Comparison of ENCODE assay signal across 8 cellular contexts in genomic region chr2:86807121-86807461, GRCh38. TPM values are rescaled to one million over a fixed set of nuclear protein-coding genes. Genes with fewer than 3 reads are reported as not detected.
DNase-seq lines count a peak whose midpoint lies in the region; ATAC-seq, FAIRE-seq and TF ChIP-seq lines count a peak whose summit lies in the region.

No MANE protein-coding gene starts in this region.

- no peak overlapping the region for H4K5ac ChIP-seq in H1 (ENCODE audit: insufficient read length, low read depth, low read length)

- no peak for DNase-seq in CD4-positive, CD25-positive, alpha-beta regulatory T cell
- DNase-seq in H1 (ENCODE audit: low read depth in 1 of 2, low spot score in 2 of 2) = no peak
- no peak for DNase-seq in neuronal stem cell (ENCODE audit: low spot score)
- DNase-seq in T-helper 9 cell = no peak
- no peak for DNase-seq in urothelium cell line (ENCODE audit: low spot score)

- H3K4me3 ChIP-seq in CD4-positive, CD25-positive, alpha-beta regulatory T cell (ENCODE audit: low read depth, low read length) = no peak overlapping the region
- peak overlapping the region; percentile 52 for H3K4me3 ChIP-seq in OCI-LY1 (ENCODE audit: low read depth, low read length, poor library complexity, severe bottlenecking)
- H3K4me3 ChIP-seq in H1 (ENCODE audit: extremely low read depth in 1 of 4, insufficient read depth in 2 of 4, low read depth in 3 of 4, low read length in 4 of 4) = peak overlapping the region; percentile 19 to 68 (median 46); a peak in 6 of 8 replicates
- H3K4me3 ChIP-seq in neuronal stem cell (ENCODE audit: low read length in 2 of 2) = peak overlapping the region; percentile 43 to 84

- no peak for ATAC-seq in CD4-positive, CD25-positive, alpha-beta regulatory T cell (ENCODE audit: low read depth in 2 of 2)
- ATAC-seq in GM21619 (IDR thresholded peaks at IDR 0.05; ENCODE audit: unreplicated experiment) (no peak), HG02571 (IDR thresholded peaks at IDR 0.05; ENCODE audit: unreplicated experiment) (no peak)

- no peak overlapping the region for H3K56ac ChIP-seq in H1 (replicated peaks; ENCODE audit: insufficient read length, low read depth, low read length)

- CTCF ChIA-PET in H1 (lab: Charles Lee; ENCODE audit: partially characterized antibody) = interaction anchor here (1.0 to 1.8 kb wide), 9 partner anchors 10 to 42 kb away, joined by 3 to 7 read pairs (median 4); no protein-coding TSS in a partner anchor

- H2BK5ac ChIP-seq in H1 (ENCODE audit: low read depth, low read length) (no peak overlapping the region), neuronal stem cell (ENCODE audit: low read length) (no peak overlapping the region)

- H2BK12ac ChIP-seq in H1 (ENCODE audit: low read depth, low read length) (0 out of 2 replicates have a peak overlapping the region, but pooled peaks have one; percentile 46), neuronal stem cell (ENCODE audit: low read length) (no peak overlapping the region)

- no peaks in the 10 kb centered on the region for H3K79me2 ChIP-seq in OCI-LY1 (ENCODE audit: insufficient read depth, low read length)
- H3K79me2 ChIP-seq in H1 (ENCODE audit: control insufficient read depth in 1 of 2, insufficient read depth in 2 of 2, low read length in 2 of 2) = no peaks in the 10 kb centered on the region

- H3K79me1 ChIP-seq in H1 (ENCODE audit: low read depth, low read length) = no peaks in the 10 kb centered on the region
- no peaks in the 10 kb centered on the region for H3K79me1 ChIP-seq in neuronal stem cell (ENCODE audit: low read depth, low read length)

- H3K27me3 Mint-ChIP-seq in CD4-positive, CD25-positive, alpha-beta regulatory T cell = peaks cover 84% of the 10 kb centered on the region

- no peak for TF ChIP-seq RAD21 in H1 (IDR thresholded peaks at IDR 0.05 in 1 of 2, conservative IDR thresholded peaks at IDR 0.05 in 1 of 2; ENCODE audit: low read depth in 2 of 2, low read length in 2 of 2)

- no peaks in the 10 kb centered on the region for H3F3A ChIP-seq in OCI-LY1 (ENCODE audit: insufficient read depth, low read length)

- H3K9me2 ChIP-seq in OCI-LY1 (ENCODE audit: low read depth, low read length) = no peaks in the 10 kb centered on the region

- H2BK120ac ChIP-seq in H1 (replicated peaks; ENCODE audit: low read depth, low read length) (no peak overlapping the region), neuronal stem cell (ENCODE audit: low read depth, low read length) (no peak overlapping the region)

- WGBS in H1 (ENCODE audit: extremely low coverage in 1 of 2, insufficient coverage in 1 of 2, insufficient read length in 1 of 2, insufficient replicate concordance in 2 of 2, low coverage in 1 of 2, low lambda C conversion rate in 2 of 2, missing lambda C conversion rate in 1 of 2), 2 experiments = 66% methylated on average over 9 of the region's 10 CpGs; no CpG with 5 or more reads in 1 of the 2 experiments
- WGBS in neuronal stem cell (ENCODE audit: extremely low coverage in 2 of 2, insufficient read length in 2 of 2, insufficient replicate concordance in 1 of 2), 2 donors = no CpG with 5 or more reads among the region's 10 CpGs

- H3K9me3 Mint-ChIP-seq in CD4-positive, CD25-positive, alpha-beta regulatory T cell = peaks cover 0 to 2% (median 0%) of the 10 kb centered on the region in 7 donors

- H3K27me3 ChIP-seq in CD4-positive, CD25-positive, alpha-beta regulatory T cell (ENCODE audit: control insufficient read depth, insufficient read depth, low read length) = peaks cover 11% of the 10 kb centered on the region
- H3K27me3 ChIP-seq in OCI-LY1 (ENCODE audit: insufficient read depth, low read length) (no peaks in the 10 kb centered on the region), H1 (replicated peaks in 1 of 4; ENCODE audit: control insufficient read depth in 3 of 4, extremely low read depth in 1 of 4, insufficient read depth in 3 of 4, low read length in 3 of 4) (peaks cover 0 to 20% (median 12%) of the 10 kb centered on the region in 4 experiments; a peak in 5 of 7 replicates), neuronal stem cell (ENCODE audit: control insufficient read depth in 3 of 3, insufficient read depth in 3 of 3, low read depth in 1 of 3, low read length in 3 of 3) (peaks cover 0 to 38% (median 7%) of the 10 kb centered on the region in 3 experiments)

- H3K4me2 ChIP-seq in OCI-LY1 (ENCODE audit: low read length) (peak overlapping the region; percentile 68), H1 (ENCODE audit: insufficient read depth in 1 of 2, low read depth in 2 of 2, low read length in 2 of 2) (peak overlapping the region; percentile 78 to 96), neuronal stem cell (ENCODE audit: insufficient read depth, low read length, poor library complexity, severe bottlenecking) (peak overlapping the region; percentile 93)

- TF ChIP-seq POLR2A in H1 (IDR thresholded peaks at IDR 0.05; ENCODE audit: control extremely low read depth in 1 of 2, low read depth in 2 of 2, low read length in 2 of 2) = no peak

- no peak overlapping the region for H3K23ac ChIP-seq in H1 (ENCODE audit: insufficient read length)
- H3K23ac ChIP-seq in neuronal stem cell (ENCODE audit: low read depth, low read length, poor library complexity) = no peak overlapping the region

- H3K9me3 ChIP-seq in CD4-positive, CD25-positive, alpha-beta regulatory T cell (ENCODE audit: control insufficient read depth in 2 of 2, low read length in 2 of 2) = no peaks in the 10 kb centered on the region
- no peaks in the 10 kb centered on the region for H3K9me3 ChIP-seq in OCI-LY1 (ENCODE audit: low read length)
- no peaks in the 10 kb centered on the region for H3K9me3 ChIP-seq in H1 (ENCODE audit: insufficient read depth in 2 of 2, low read depth in 1 of 2, low read length in 1 of 2)
- H3K9me3 ChIP-seq in neuronal stem cell (replicated peaks in 1 of 2; ENCODE audit: control insufficient read depth in 2 of 2, insufficient read depth in 1 of 2, low read depth in 1 of 2, low read length in 2 of 2) = no peaks in the 10 kb centered on the region

- TF ChIP-seq EP300 in H1 (IDR thresholded peaks at IDR 0.05; ENCODE audit: borderline replicate concordance in 1 of 2, low read depth in 2 of 2, low read length in 2 of 2) = no peak

- H2BK20ac ChIP-seq in H1 (ENCODE audit: low read length) = no peak overlapping the region

- H3K23me2 ChIP-seq in H1 (ENCODE audit: low read depth, low read length) = peaks cover 8% of the 10 kb centered on the region; the same call in 1 of the 2 replicates

- FAIRE-seq in H1 (lab: Jason Lieb, UNC) = no peak
- no peak for FAIRE-seq in urothelium cell line (lab: Jason Lieb, UNC)

- no peaks in the 10 kb centered on the region for H3K36me3 Mint-ChIP-seq in CD4-positive, CD25-positive, alpha-beta regulatory T cell

- H3K27ac Mint-ChIP-seq in CD4-positive, CD25-positive, alpha-beta regulatory T cell = no peak overlapping the region

- no peak overlapping the region for H4K91ac ChIP-seq in H1 (replicated peaks; ENCODE audit: insufficient read length, low read length)
- no peak overlapping the region for H4K91ac ChIP-seq in neuronal stem cell (ENCODE audit: low read depth, low read length, poor library complexity)

- H2AK5ac ChIP-seq in H1 (ENCODE audit: low read depth, low read length) (no peak overlapping the region), neuronal stem cell (ENCODE audit: low read depth, low read length) (no peak overlapping the region)

- H3K14ac ChIP-seq in H1 (ENCODE audit: insufficient read length) = no peak overlapping the region
- H3K14ac ChIP-seq in neuronal stem cell (ENCODE audit: low read length) = no peak overlapping the region

- H2AFZ ChIP-seq in OCI-LY1 (ENCODE audit: low read length) (no peak overlapping the region), H1 (ENCODE audit: low read length) (peak overlapping the region; percentile 82), neuronal stem cell (ENCODE audit: low read length) (peak overlapping the region; percentile 97)

- 0 out of 2 replicates have a peak overlapping the region, but pooled peaks have one; percentile 5 for H3K18ac ChIP-seq in H1 (ENCODE audit: extremely low read depth, low read length)
- no peak overlapping the region for H3K18ac ChIP-seq in neuronal stem cell (ENCODE audit: low read length)

- no peak overlapping the region; the same call in 1 of the 2 replicates for H3K9ac ChIP-seq in OCI-LY1 (ENCODE audit: low read length)
- H3K9ac ChIP-seq in H1 (replicated peaks in 1 of 4; ENCODE audit: extremely low read depth in 1 of 4, low read depth in 3 of 4, low read length in 3 of 4) = no peak overlapping the region
- peak overlapping the region; percentile 85 for H3K9ac ChIP-seq in neuronal stem cell (ENCODE audit: low read depth, low read length, poor library complexity)

- H2BK15ac ChIP-seq in H1 (ENCODE audit: low read length) (no peak overlapping the region), neuronal stem cell (ENCODE audit: low read length) (no peak overlapping the region)

- POLR2A ChIA-PET in H1 (lab: Charles Lee; ENCODE audit: partially characterized antibody) = interaction anchor here (1.0 to 1.6 kb wide), 3 partner anchors 17 to 366 kb away, joined by 3 to 5 read pairs (median 3); partner anchors contain the start of gene KDM3A

- H3K4ac ChIP-seq in H1 (replicated peaks; ENCODE audit: insufficient read length, low read depth, low read length) = no peak overlapping the region
- H3K4ac ChIP-seq in neuronal stem cell (ENCODE audit: low read length) = no peak overlapping the region

- no peak for TF ChIP-seq CTCF in OCI-LY1 (IDR thresholded peaks at IDR 0.05; ENCODE audit: low read length)
- TF ChIP-seq CTCF in H1 (IDR thresholded peaks at IDR 0.05; ENCODE audit: control extremely low read depth in 1 of 3, insufficient read depth in 1 of 3, low read depth in 1 of 3, low read length in 3 of 3) = no peak

- no peaks in the 10 kb centered on the region for H3K36me3 ChIP-seq in CD4-positive, CD25-positive, alpha-beta regulatory T cell (ENCODE audit: control insufficient read depth, insufficient read depth, low read length)
- H3K36me3 ChIP-seq in OCI-LY1 (ENCODE audit: insufficient read depth, low read length) (no peaks in the 10 kb centered on the region), H1 (ENCODE audit: control insufficient read depth in 2 of 4, insufficient read depth in 4 of 4, low read length in 3 of 4) (no peaks in the 10 kb centered on the region), neuronal stem cell (replicated peaks in 1 of 2; ENCODE audit: control insufficient read depth in 2 of 2, insufficient read depth in 2 of 2, low read length in 2 of 2) (no peaks in the 10 kb centered on the region)

- no peaks in the 10 kb centered on the region for H4K20me1 ChIP-seq in OCI-LY1 (ENCODE audit: insufficient read depth, low read length)
- no peaks in the 10 kb centered on the region for H4K20me1 ChIP-seq in H1 (replicated peaks in 1 of 2; ENCODE audit: control insufficient read depth in 1 of 2, insufficient read depth in 2 of 2, low read length in 2 of 2)

- H3K27ac ChIP-seq in CD4-positive, CD25-positive, alpha-beta regulatory T cell (ENCODE audit: insufficient read depth, low read length, poor library complexity, severe bottlenecking) = no peak overlapping the region
- no peak overlapping the region for H3K27ac ChIP-seq in OCI-LY1 (ENCODE audit: low read depth, low read length, poor library complexity, severe bottlenecking)
- no peak overlapping the region for H3K27ac ChIP-seq in H1 (ENCODE audit: low read depth, low read length)
- H3K27ac ChIP-seq in neuronal stem cell (replicated peaks; ENCODE audit: low read length) = no peak overlapping the region

- H3K4me3 Mint-ChIP-seq in CD4-positive, CD25-positive, alpha-beta regulatory T cell = peak overlapping the region; percentile 69 to 88 (median 85)

- H3K4me1 Mint-ChIP-seq in CD4-positive, CD25-positive, alpha-beta regulatory T cell = peaks cover 5 to 28% (median 19%) of the 10 kb centered on the region in 4 donors

- peaks cover 27% of the 10 kb centered on the region for H3K4me1 ChIP-seq in CD4-positive, CD25-positive, alpha-beta regulatory T cell (ENCODE audit: control insufficient read depth, insufficient read depth, low read length, poor library complexity, severe bottlenecking)
- peaks cover 25% of the 10 kb centered on the region for H3K4me1 ChIP-seq in OCI-LY1 (ENCODE audit: insufficient read depth, low read length, severe bottlenecking)
- H3K4me1 ChIP-seq in H1 (replicated peaks in 1 of 4; ENCODE audit: control insufficient read depth in 3 of 4, insufficient read depth in 4 of 4, low read length in 3 of 4) = peaks cover 0 to 3% (median 1%) of the 10 kb centered on the region in 4 experiments; a peak in 1 of 7 replicates
- H3K4me1 ChIP-seq in neuronal stem cell (ENCODE audit: control insufficient read depth in 2 of 2, insufficient read depth in 1 of 2, low read depth in 1 of 2, low read length in 2 of 2) = peaks cover 4 to 11% of the 10 kb centered on the region in 2 donors

- H4K8ac ChIP-seq in H1 (ENCODE audit: extremely low read depth, insufficient read depth, low read length) = no peak overlapping the region
- H4K8ac ChIP-seq in neuronal stem cell (ENCODE audit: low read depth, low read length) = peak overlapping the region; percentile 68

RNA-seq across cellular contexts. Expression of gene CD8A, which starts 16.4 kb away (rescaled TPM):
- total RNA-seq in CD4-positive, CD25-positive, alpha-beta regulatory T cell = not detected
- polyA plus RNA-seq in CD4-positive, CD25-positive, alpha-beta regulatory T cell = 1 to 10 TPM in 1 of 4 donors, under 1 TPM in 3; 0.24 to 1.8 (median 0.57) TPM
- 0.39 and 0.48 TPM in 2 replicates for total RNA-seq in H1 (2021; fragmentation: NEBNext Ultra II Directional; extraction: Animal tissue kit (Norgen Biotek cat#: 25700))
- polyA plus RNA-seq in H1 (2011; rRNA removed) = 0.14 and 0.20 TPM in 2 replicates
- 0.17 TPM for polyA plus RNA-seq in H1 (2011; cell fraction: cytosol; rRNA removed)
- polyA plus RNA-seq in H1 (2011; cell fraction: nucleus; rRNA removed) = 0.31 TPM
- polyA plus RNA-seq in H1 (2012, experiment 1 of 2) = 0.15 to 0.27 TPM (median 0.16 TPM) in 4 replicates
- polyA plus RNA-seq in H1 (2012, experiment 2 of 2) = 0.09 TPM
- 0.55 TPM for polyA plus RNA-seq in H1 (2013, experiment 1 of 2)
- 0.64 TPM for polyA plus RNA-seq in H1 (2013, experiment 2 of 2)
- not detected in 2 replicates for polyA minus RNA-seq in H1 (2011; rRNA and poly(A)+ RNA removed)
- not detected for polyA minus RNA-seq in H1 (2011; cell fraction: cytosol; rRNA and poly(A)+ RNA removed)
- polyA minus RNA-seq in H1 (2011; cell fraction: nucleus; rRNA and poly(A)+ RNA removed) = not detected
- polyA plus RNA-seq in neuronal stem cell (2013, experiment 1 of 2) = 0.10 TPM
- polyA plus RNA-seq in neuronal stem cell (2013, experiment 2 of 2) = 0.11 TPM

RNA-seq across cellular contexts. Expression of gene CD8B, which starts 54.6 kb away (rescaled TPM):
- 0.62 TPM for total RNA-seq in CD4-positive, CD25-positive, alpha-beta regulatory T cell
- 1 to 10 TPM; 2.6 to 4.9 (median 3.2) TPM for polyA plus RNA-seq in CD4-positive, CD25-positive, alpha-beta regulatory T cell
- 0.35 and 0.57 TPM in 2 replicates for total RNA-seq in H1 (2021; fragmentation: NEBNext Ultra II Directional; extraction: Animal tissue kit (Norgen Biotek cat#: 25700))
- 0.52 and 0.63 TPM in 2 replicates for polyA plus RNA-seq in H1 (2011; rRNA removed)
- polyA plus RNA-seq in H1 (2011; cell fraction: cytosol; rRNA removed) = 1.0 TPM
- 1.0 TPM for polyA plus RNA-seq in H1 (2011; cell fraction: nucleus; rRNA removed)
- polyA plus RNA-seq in H1 (2012, experiment 1 of 2) = 0.46 to 0.78 TPM (median 0.70 TPM) in 3 of 4 replicates, not detected in the other
- 0.31 TPM for polyA plus RNA-seq in H1 (2012, experiment 2 of 2)
- polyA plus RNA-seq in H1 (2013, experiment 1 of 2) = 0.89 TPM
- 0.99 TPM for polyA plus RNA-seq in H1 (2013, experiment 2 of 2)
- 0.15 and 0.82 TPM in 2 replicates for polyA minus RNA-seq in H1 (2011; rRNA and poly(A)+ RNA removed)
- polyA minus RNA-seq in H1 (2011; cell fraction: cytosol; rRNA and poly(A)+ RNA removed) = not detected
- not detected for polyA minus RNA-seq in H1 (2011; cell fraction: nucleus; rRNA and poly(A)+ RNA removed)
- polyA plus RNA-seq in neuronal stem cell (2013, experiment 1 of 2) = 0.20 TPM
- polyA plus RNA-seq in neuronal stem cell (2013, experiment 2 of 2) = 0.14 TPM
